Comparison of ENCODE assay signal across 1 cellular context in genomic region chr3:11154036-11154952, GRCh38.
TF ChIP-seq lines count a peak whose summit lies in the region.

Gene HRH1 (plus strand): TSS chr3:11154493. CDS start chr3:11259038, 104,545 bp downstream.

TF ChIP-seq in A549, 52 proteins besides CTCF, POLR2A, EP300 and RAD21 (continued from another document):
- TF ChIP-seq MAX (IDR thresholded peaks at IDR 0.05): peak; percentile 53; the same call in 1 of the 2 replicates
- no peak for TF ChIP-seq MAZ (IDR thresholded peaks at IDR 0.05; ENCODE audit: borderline replicate concordance, low read depth, low read length)
